ENCODE assay signal across 13 cellular contexts in genomic region chr17:81277421-81277820, GRCh38. TPM values are rescaled to one million over a fixed set of nuclear protein-coding genes. Genes with fewer than 3 reads are reported as not detected.
DNase-seq lines count a peak whose midpoint lies in the region; ATAC-seq, FAIRE-seq and TF ChIP-seq lines count a peak whose summit lies in the region.
"Had no signal": no experiment of that assay in that cellular context is flagged by ENCODE, and none has a peak within 500 bp of the region (broad histone marks: within the 10 kb centered on the region; RNA-seq: fewer than 3 reads in every experiment).

No MANE protein-coding gene starts in this region.

- H3K9me3 Mint-ChIP-seq in H9, result no peaks in the 10 kb centered on the region
- no peaks in the 10 kb centered on the region for H3K9me3 Mint-ChIP-seq in CD4-positive, alpha-beta T cell
- H3K9me3 Mint-ChIP-seq: CD4-positive, CD25-positive, alpha-beta regulatory T cell had no signal

- H3K4me1 Mint-ChIP-seq in H9, result no peaks in the 10 kb centered on the region
- H3K4me1 Mint-ChIP-seq in CD4-positive, alpha-beta T cell (ENCODE audit: low read depth), result peaks cover 6% of the 10 kb centered on the region

- H3K9ac ChIP-seq in H9 (ENCODE audit: extremely low read depth, insufficient read length, low read length), result no peak overlapping the region

- H3K36me3 Mint-ChIP-seq in H9 (ENCODE audit: insufficient read depth in 1 of 3, low read depth in 3 of 3), result peaks cover 15 to 49% (median 45%) of the 10 kb centered on the region in 3 experiments
- H3K36me3 Mint-ChIP-seq in CD4-positive, alpha-beta T cell (ENCODE audit: low read depth), result peaks cover 65% of the 10 kb centered on the region

- intact Hi-C loops in heart right ventricle (cut with DNase I), result no loop called here
- intact Hi-C loops in pancreas (cut with DNase I), result no loop called here
- intact Hi-C loops in CD4-positive, alpha-beta T cell (cut with DNase I, micrococcal nuclease), result no loop called here

- H3K27ac Mint-ChIP-seq in H9, result peak overlapping the region in 2 of 3 experiments; percentile 68 to 70; a peak in 3 of 7 replicates
- H3K27ac Mint-ChIP-seq in CD4-positive, alpha-beta T cell, result no peak overlapping the region
- H3K27ac Mint-ChIP-seq: CD4-positive, CD25-positive, alpha-beta regulatory T cell had no signal

- FAIRE-seq in pancreas (lab: Jason Lieb, UNC), result no peak

- no peak overlapping the region for H2AK5ac ChIP-seq in H9 (ENCODE audit: insufficient read length, low read length)

- H3K14ac ChIP-seq in H9 (ENCODE audit: insufficient read depth, low read length), result no peak overlapping the region

- H3K23me2 ChIP-seq in H9 (ENCODE audit: insufficient read length, low read depth, low read length, poor library complexity, severe bottlenecking), result peaks cover 2% of the 10 kb centered on the region

- H4K20me1 ChIP-seq in H9 (ENCODE audit: control insufficient read depth, insufficient read depth, insufficient read length), result no peaks in the 10 kb centered on the region

- H3K27me3 Mint-ChIP-seq in H9 (ENCODE audit: low read depth), result no peaks in the 10 kb centered on the region
- H3K27me3 Mint-ChIP-seq in CD4-positive, alpha-beta T cell, result no peaks in the 10 kb centered on the region
- H3K27me3 Mint-ChIP-seq: CD4-positive, CD25-positive, alpha-beta regulatory T cell had no signal

- no peak overlapping the region for H3K4me3 Mint-ChIP-seq in H9
- no peak overlapping the region for H3K4me3 Mint-ChIP-seq in CD4-positive, alpha-beta T cell
- H3K4me3 Mint-ChIP-seq: CD4-positive, CD25-positive, alpha-beta regulatory T cell had no signal

- no peaks in the 10 kb centered on the region for H3K79me2 ChIP-seq in H9 (ENCODE audit: insufficient read depth, low read length)

- H3K4me3 ChIP-seq in heart right ventricle, result peak overlapping the region in 6 of 10 donors; percentile 5 to 15 (median 12)
- H3K4me3 ChIP-seq in pancreas, result no peak overlapping the region

- H4K8ac ChIP-seq in H9 (replicated peaks; ENCODE audit: insufficient read length, low read depth, low read length), result no peak overlapping the region

- no peak overlapping the region for H3K4me2 ChIP-seq in H9 (ENCODE audit: insufficient read depth, insufficient read length, low read length)

- no peak overlapping the region for H4K5ac ChIP-seq in H9 (ENCODE audit: insufficient read length, low read depth, low read length)

- H3K4ac ChIP-seq in H9 (ENCODE audit: low read depth, low read length), result no peak overlapping the region

- H3K23ac ChIP-seq in H9 (ENCODE audit: insufficient read length, low read depth, low read length), result no peak overlapping the region

- ATAC-seq in heart right ventricle (peak; percentile 53 to 82 (median 70)), pancreas (peak in 3 of 4 donors; percentile 15 to 43 (median 25)), HG03175 (IDR thresholded peaks at IDR 0.05; ENCODE audit: unreplicated experiment) (no peak)
- no peak for ATAC-seq in CD4-positive, alpha-beta T cell (ENCODE audit: poor library complexity)

- H3K56ac ChIP-seq in H9 (ENCODE audit: insufficient read length, low read depth, low read length), result no peak overlapping the region

- no peak overlapping the region for H2BK5ac ChIP-seq in H9 (ENCODE audit: insufficient read length, low read length)

- H2BK15ac ChIP-seq in H9 (ENCODE audit: low read depth, low read length), result no peak overlapping the region

- no CpG with 5 or more reads among the region's 18 CpGs for WGBS in H9 (ENCODE audit: extremely low coverage, insufficient read length, low lambda C conversion rate)
- 56 to 65% methylated on average over 18 of the region's 18 CpGs for WGBS in heart right ventricle, 2 donors
- WGBS in pancreas, 2 donors, result 77 to 78% methylated on average over 16 to 18 of the region's 18 CpGs

- no peak overlapping the region for H2BK120ac ChIP-seq in H9 (ENCODE audit: low read depth, low read length, poor library complexity, severe bottlenecking)

- no peak for DNase-seq in H9
- peak; percentile 77 for DNase-seq in NCI-H446 treated with DMSO at 0.1 percent for 48 hours (lab: John Stamatoyannopoulos, UW)
- peak; percentile 50 to 57 for DNase-seq in heart right ventricle
- DNase-seq in pancreas, result peak in 2 of 6 donors; percentile 30 to 67
- DNase-seq in CD4-positive, alpha-beta T cell, result no peak
- DNase-seq in activated naive CD4-positive, alpha-beta T cell treated with anti-CD3 and anti-CD28 coated beads, Interleukin-2, amount 50 U/mL, for 16 hours, result no peak
- DNase-seq in putamen (ENCODE audit: low spot score), result no peak
- DNase-seq: activated CD4-positive, CD25-positive, alpha-beta regulatory T cell treated with anti-CD3 and anti-CD28 coated beads, Interleukin-2, amount 50 U/mL, for 72 hours; CD4-positive, CD25-positive, alpha-beta regulatory T cell; glutamatergic neuron; SHP77; stimulated activated naive CD8-positive, alpha-beta T cell treated with anti-CD3 and anti-CD28 coated beads, Interleukin-15, Interleukin-2, amounts not matched to agents 100 U/mL and 50 U/mL, for 24 hours had no signal

- CTCF ChIA-PET in CD4-positive, alpha-beta T cell (lab: Charles Lee), result no interaction called here

- no peaks in the 10 kb centered on the region for H3K27me3 ChIP-seq in H9 (ENCODE audit: insufficient read depth, low read length)
- no peaks in the 10 kb centered on the region for H3K27me3 ChIP-seq in heart right ventricle
- H3K27me3 ChIP-seq in pancreas, result no peaks in the 10 kb centered on the region
- no peaks in the 10 kb centered on the region for H3K27me3 ChIP-seq in CD4-positive, alpha-beta T cell (ENCODE audit: control insufficient read depth, insufficient read depth, low read length)

- no peak overlapping the region for H2BK20ac ChIP-seq in H9 (ENCODE audit: low read depth, low read length, poor library complexity, severe bottlenecking)

- no peak overlapping the region for H2BK12ac ChIP-seq in H9 (ENCODE audit: insufficient read length, low read depth, low read length)

- H3K9me3 ChIP-seq in H9 (ENCODE audit: control insufficient read depth, low read depth, low read length), result no peaks in the 10 kb centered on the region
- no peaks in the 10 kb centered on the region for H3K9me3 ChIP-seq in heart right ventricle
- H3K9me3 ChIP-seq in pancreas, result no peaks in the 10 kb centered on the region
- no peaks in the 10 kb centered on the region for H3K9me3 ChIP-seq in CD4-positive, alpha-beta T cell (ENCODE audit: control insufficient read depth, low read length)

- H3K27ac ChIP-seq in H9 (ENCODE audit: insufficient read length, low read depth, low read length), result no peak overlapping the region
- peak overlapping the region in 7 of 10 donors; percentile 4 to 75 (median 54) for H3K27ac ChIP-seq in heart right ventricle
- H3K27ac ChIP-seq in pancreas, result no peak overlapping the region
- H3K27ac ChIP-seq in CD4-positive, alpha-beta T cell (ENCODE audit: low read depth, low read length), result no peak overlapping the region

- H4K91ac ChIP-seq in H9 (ENCODE audit: insufficient read length, low read depth, low read length), result no peak overlapping the region

- H3K79me1 ChIP-seq in H9 (ENCODE audit: insufficient read depth, low read depth, low read length, poor library complexity, severe bottlenecking), result no peaks in the 10 kb centered on the region

- no peaks in the 10 kb centered on the region for H3K4me1 ChIP-seq in H9 (ENCODE audit: insufficient read depth, low read length)
- peaks cover 0 to 20% (median 14%) of the 10 kb centered on the region in 9 donors for H3K4me1 ChIP-seq in heart right ventricle
- H3K4me1 ChIP-seq in pancreas, result no peaks in the 10 kb centered on the region

- no peak overlapping the region for H2AFZ ChIP-seq in H9 (ENCODE audit: low read length)

- peaks cover 0 to 98% (median 28%) of the 10 kb centered on the region in 9 donors for H3K36me3 ChIP-seq in heart right ventricle
- peaks cover 5 to 77% (median 12%) of the 10 kb centered on the region in 3 donors for H3K36me3 ChIP-seq in pancreas

- no peak for TF ChIP-seq CTCF in H9 (conservative IDR thresholded peaks at IDR 0.05)
- no peak for TF ChIP-seq CTCF in heart right ventricle (IDR thresholded peaks at IDR 0.05)
- no peak for TF ChIP-seq CTCF in pancreas (IDR thresholded peaks at IDR 0.05)
- TF ChIP-seq CTCF in CD4-positive, alpha-beta T cell (IDR thresholded peaks at IDR 0.05), result no peak

- H3K18ac ChIP-seq in H9 (ENCODE audit: insufficient read length, low read depth, low read length), result no peak overlapping the region

- POLR2A ChIA-PET in CD4-positive, alpha-beta T cell (lab: Charles Lee), result no interaction called here

- no peak overlapping the region for H3T11ph ChIP-seq in H9 (ENCODE audit: low read length)

RNA-seq across cellular contexts. Expression of gene SLC38A10, which starts 17.7 kb away (rescaled TPM):
- 43.2 and 43.8 TPM in 2 replicates for total RNA-seq in H9 (2021)
- 10 to 100 TPM; 27.8 to 50.0 (median 37.9) TPM for total RNA-seq in heart right ventricle
- polyA plus RNA-seq in heart right ventricle, result 10 to 100 TPM; 56.0 to 56.2 TPM
- total RNA-seq in pancreas, result 100 to 1,000 TPM in 1 of 6 donors, 10 to 100 TPM in 5; 72.8 to 119 (median 95.7) TPM
- 100 to 1,000 TPM; 138 to 190 TPM for polyA plus RNA-seq in pancreas
- 10 to 100 TPM; 22.8 to 26.4 TPM for total RNA-seq in CD4-positive, alpha-beta T cell

RNA-seq across cellular contexts. Expression of gene NDUFAF8, which starts 38.3 kb away (rescaled TPM):
- total RNA-seq in H9 (2021) (53.1 and 60.1 TPM in 2 replicates), heart right ventricle (10 to 100 TPM; 49.6 to 74.8 (median 58.9) TPM), pancreas (10 to 100 TPM; 17.5 to 26.3 (median 20.0) TPM)
- polyA plus RNA-seq in heart right ventricle (10 to 100 TPM; 41.5 to 68.0 TPM), pancreas (10 to 100 TPM; 29.2 to 34.1 TPM)
- total RNA-seq in CD4-positive, alpha-beta T cell, result 10 to 100 TPM; 34.6 to 38.6 TPM

RNA-seq across cellular contexts. Expression of gene TEPSIN, which starts 38.6 kb away (rescaled TPM):
- total RNA-seq in H9 (2021) (36.2 and 38.8 TPM in 2 replicates), heart right ventricle (10 to 100 TPM in 4 of 10 donors, 1 to 10 TPM in 6; 6.2 to 21.4 (median 9.2) TPM), pancreas (10 to 100 TPM; 13.8 to 30.7 (median 16.1) TPM)
- polyA plus RNA-seq in heart right ventricle (10 to 100 TPM; 12.5 to 30.4 TPM), pancreas (10 to 100 TPM; 54.4 to 98.5 TPM)
- total RNA-seq in CD4-positive, alpha-beta T cell, result 10 to 100 TPM; 68.2 to 74.4 TPM

RNA-seq across cellular contexts. Expression of gene CEP131, which starts 54.7 kb away (rescaled TPM):
- total RNA-seq in H9 (2021) (16.3 and 16.5 TPM in 2 replicates), heart right ventricle (10 to 100 TPM in 1 of 10 donors, 1 to 10 TPM in 9; 6.4 to 14.4 (median 7.6) TPM), pancreas (1 to 10 TPM; 3.4 to 6.9 (median 4.1) TPM)
- polyA plus RNA-seq in heart right ventricle (10 to 100 TPM in 1 of 2 donors, 1 to 10 TPM in 1; 8.8 to 20.9 TPM), pancreas (10 to 100 TPM; 22.5 to 22.8 TPM)
- total RNA-seq in CD4-positive, alpha-beta T cell, result 10 to 100 TPM; 11.2 to 12.3 TPM

Comparison
In these comparisons a context has a peak if more than half of its experiments do, and no peak if none do; other contexts are left out.
1. DNase-seq: peak in NCI-H446 treated with DMSO at 0.1 percent for 48 hours (single experiment) and heart right ventricle (2 of 2); none in H9 (single experiment), CD4-positive, alpha-beta T cell (0 of 10), activated naive CD4-positive, alpha-beta T cell treated with anti-CD3 and anti-CD28 coated beads, Interleukin-2, amount 50 U/mL, for 16 hours (single experiment) and putamen (single experiment).
2. H3K27ac ChIP-seq: peak in heart right ventricle (7 of 10); none in H9 (single experiment), pancreas (0 of 4) and CD4-positive, alpha-beta T cell (single experiment).
3. ATAC-seq: peak in heart right ventricle (8 of 8) and pancreas (3 of 4); none in CD4-positive, alpha-beta T cell (single experiment) and HG03175 (single experiment).
4. H3K4me3 ChIP-seq: peak in heart right ventricle (6 of 10); none in pancreas (0 of 4).